Comparison of ENCODE assay signal across 26 cellular contexts in the genomic region with DNA sequence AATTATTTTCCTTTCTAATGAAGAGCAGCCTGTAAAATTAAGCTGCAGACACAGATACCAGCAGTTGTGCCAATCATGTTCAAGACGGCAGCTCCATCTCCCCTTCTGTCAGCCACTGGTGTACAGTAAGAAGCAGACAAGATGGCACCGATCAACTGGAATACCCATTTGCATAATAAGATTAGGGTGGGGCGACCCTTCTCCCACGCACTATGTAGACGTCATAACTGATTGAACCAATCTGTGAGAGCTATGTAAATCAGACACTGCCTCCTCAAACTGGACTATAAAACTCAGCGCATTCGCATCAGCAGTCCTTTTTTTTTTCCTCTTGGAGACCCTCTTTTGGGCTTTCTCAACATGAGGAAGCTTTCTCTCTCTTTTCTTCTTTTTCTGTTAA. TPM values are rescaled to one million over a fixed set of nuclear protein-coding genes. Genes with fewer than 3 reads are reported as not detected.
A peak's percentile ranks its signal among the peaks of the same experiment; 100 is the strongest.
DNase-seq lines count a peak whose midpoint lies in the region; ATAC-seq and TF ChIP-seq lines count a peak whose summit lies in the region.
"Had no signal": no experiment of that assay in that cellular context is flagged by ENCODE, and none has a peak within 500 bp of the region (broad histone marks: within the 10 kb centered on the region; RNA-seq: fewer than 3 reads in every experiment).

No MANE protein-coding gene starts in this region.

- TF ChIP-seq POLR2A in gastrocnemius medialis (IDR thresholded peaks at IDR 0.05), result no peak

- intact Hi-C loops in gastrocnemius medialis (cut with DNase I; ENCODE audit: low total_unique reads), result no loop called here

- H3K27ac ChIP-seq in gastrocnemius medialis, result no peak overlapping the region
- H3K27ac ChIP-seq: C4-2B, PC-9, SK-N-MC had no signal

- in situ Hi-C loops in gastrocnemius medialis (cut with MboI; ENCODE audit: low sequenced_read_pairs in 4 of 4), result loop anchor here in 1 of 4 donors (25.0 kb wide), 1 partner anchor 107 kb away; no protein-coding TSS in a partner anchor

- no peaks in the 10 kb centered on the region for H3K4me1 ChIP-seq in gastrocnemius medialis
- H3K4me1 ChIP-seq: Caco-2 had no signal

- H3K27me3 ChIP-seq in gastrocnemius medialis, result no peaks in the 10 kb centered on the region

- ATAC-seq in gastrocnemius medialis, result no peak
- ATAC-seq: CD8-positive, alpha-beta T cell; GM23338; HepG2 had no signal

- H3K36me3 ChIP-seq in gastrocnemius medialis, result no peaks in the 10 kb centered on the region

- H3K4me3 ChIP-seq in gastrocnemius medialis, result no peak overlapping the region
- H3K4me3 ChIP-seq: GM23338, PC-9, SK-N-MC had no signal

- peak; percentile 3 for DNase-seq in NCI-H748 (lab: John Stamatoyannopoulos, UW; ENCODE audit: unreplicated experiment)
- DNase-seq in NCI-H748 treated with DMSO at 0.1 percent for 48 hours (lab: John Stamatoyannopoulos, UW), result no peak
- peak; percentile 21 to 46 for DNase-seq in NCI-H524 (lab: John Stamatoyannopoulos, UW)
- DNase-seq in SK-N-DZ (ENCODE audit: low spot score), result peak; percentile 67
- DNase-seq in gastrocnemius medialis, result no peak
- no peak for DNase-seq in NCI-H2029 treated with DMSO at 0.1 percent for 48 hours (lab: John Stamatoyannopoulos, UW)
- DNase-seq in DMS53 (lab: John Stamatoyannopoulos, UW), result no peak
- DNase-seq: Caco-2; CD8-positive, alpha-beta T cell; DMS79; GF-D8; H9; Kasumi-1; NCI-H1105; NCI-H1436 treated with DMSO at 0.1 percent for 48 hours; NCI-H2029; NCI-H446 treated with DMSO at 0.1 percent for 48 hours; NCI-H69; NK-92 treated with Interleukin-12 subunit alpha and Interleukin-12 subunit beta, amount 100 ng/mL, for 24 hours; PC-9; RPMI8226; SHP77 had no signal

- H3K9me3 ChIP-seq in gastrocnemius medialis, result no peaks in the 10 kb centered on the region
- H3K9me3 ChIP-seq: Caco-2 had no signal

- TF ChIP-seq CTCF in gastrocnemius medialis (IDR thresholded peaks at IDR 0.05 in 4 of 5, conservative IDR thresholded peaks at IDR 0.05 in 1 of 5), result no peak

RNA-seq across cellular contexts. Expression of a gene that starts 40.4 kb away (rescaled TPM):
- polyA plus RNA-seq in SK-N-DZ (2014; cell fraction: cytosol; rRNA removed), result 7.2 and 10.5 TPM in 2 replicates
- polyA plus RNA-seq in SK-N-DZ (2014; cell fraction: nucleus; rRNA removed), result 58.3 and 75.2 TPM in 2 replicates
- total RNA-seq in gastrocnemius medialis, result 1 to 10 TPM in 2 of 4 donors, under 1 TPM in 2; 0.19 to 1.6 (median 0.93) TPM
- total RNA-seq: HepG2, PC-9 had no signal
- polyA plus RNA-seq: HepG2 had no signal

RNA-seq across cellular contexts. Expression of a gene that starts 58.3 kb away (rescaled TPM):
- polyA plus RNA-seq in SK-N-DZ (2014; cell fraction: cytosol; rRNA removed), result 0.39 and 0.48 TPM in 2 replicates
- polyA plus RNA-seq in SK-N-DZ (2014; cell fraction: nucleus; rRNA removed), result 0.47 and 0.69 TPM in 2 replicates
- total RNA-seq in gastrocnemius medialis, result under 1 TPM in 2 of 4 donors, not detected in 2; 0.04 to 0.05 TPM
- total RNA-seq: HepG2, PC-9 had no signal
- polyA plus RNA-seq: HepG2 had no signal

Comparison
In these comparisons a context has a peak if more than half of its experiments do, and no peak if none do; other contexts are left out.
1. DNase-seq: peak in NCI-H748 (single experiment), NCI-H524 (2 of 2) and SK-N-DZ (single experiment); none in NCI-H748 treated with DMSO at 0.1 percent for 48 hours (single experiment), gastrocnemius medialis (0 of 2), NCI-H2029 treated with DMSO at 0.1 percent for 48 hours (single experiment) and DMS53 (single experiment).